ENCODE assay signal across 1 cellular context in genomic region chr16:90018297-90019200, GRCh38.
A peak's percentile ranks its signal among the peaks of the same experiment; 100 is the strongest.
TF ChIP-seq lines count a peak whose summit lies in the region.

No MANE protein-coding gene starts in this region.

TF ChIP-seq in HepG2, 621 proteins besides CTCF, POLR2A, EP300 and RAD21 (continued from another document):
- no peak for TF ChIP-seq RARA (CRISPR knock-in tag; IDR thresholded peaks at IDR 0.05)
- no peak for TF ChIP-seq RBM39 (IDR thresholded peaks at IDR 0.05; ENCODE audit: low read depth, low read length, poor library complexity, severe bottlenecking)
- no peak for TF ChIP-seq FOXA1 (IDR thresholded peaks at IDR 0.05)
- no peak for TF ChIP-seq FOXA1 (CRISPR knock-in tag; IDR thresholded peaks at IDR 0.05)
- TF ChIP-seq BCL3 (CRISPR knock-in tag; IDR thresholded peaks at IDR 0.05): no peak
- TF ChIP-seq, protein P1, sequence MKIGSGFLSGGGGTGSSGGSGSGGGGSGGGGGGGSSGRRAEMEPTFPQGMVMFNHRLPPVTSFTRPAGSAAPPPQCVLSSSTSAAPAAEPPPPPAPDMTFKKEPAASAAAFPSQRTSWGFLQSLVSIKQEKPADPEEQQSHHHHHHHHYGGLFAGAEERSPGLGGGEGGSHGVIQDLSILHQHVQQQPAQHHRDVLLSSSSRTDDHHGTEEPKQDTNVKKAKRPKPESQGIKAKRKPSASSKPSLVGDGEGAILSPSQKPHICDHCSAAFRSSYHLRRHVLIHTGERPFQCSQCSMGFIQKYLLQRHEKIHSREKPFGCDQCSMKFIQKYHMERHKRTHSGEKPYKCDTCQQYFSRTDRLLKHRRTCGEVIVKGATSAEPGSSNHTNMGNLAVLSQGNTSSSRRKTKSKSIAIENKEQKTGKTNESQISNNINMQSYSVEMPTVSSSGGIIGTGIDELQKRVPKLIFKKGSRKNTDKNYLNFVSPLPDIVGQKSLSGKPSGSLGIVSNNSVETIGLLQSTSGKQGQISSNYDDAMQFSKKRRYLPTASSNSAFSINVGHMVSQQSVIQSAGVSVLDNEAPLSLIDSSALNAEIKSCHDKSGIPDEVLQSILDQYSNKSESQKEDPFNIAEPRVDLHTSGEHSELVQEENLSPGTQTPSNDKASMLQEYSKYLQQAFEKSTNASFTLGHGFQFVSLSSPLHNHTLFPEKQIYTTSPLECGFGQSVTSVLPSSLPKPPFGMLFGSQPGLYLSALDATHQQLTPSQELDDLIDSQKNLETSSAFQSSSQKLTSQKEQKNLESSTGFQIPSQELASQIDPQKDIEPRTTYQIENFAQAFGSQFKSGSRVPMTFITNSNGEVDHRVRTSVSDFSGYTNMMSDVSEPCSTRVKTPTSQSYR (CRISPR knock-in tag; IDR thresholded peaks at IDR 0.05; ENCODE audit: borderline replicate concordance): 0 out of 2 replicates have a peak, but pooled peaks have one; percentile 4
- peak; percentile 7; the same call in 1 of the 2 replicates for TF ChIP-seq ERF (CRISPR knock-in tag; IDR thresholded peaks at IDR 0.05)
- TF ChIP-seq HNRNPLL (IDR thresholded peaks at IDR 0.05; ENCODE audit: low read depth, low read length, poor library complexity, severe bottlenecking): peak; percentile 61
- no peak for TF ChIP-seq MAFF (IDR thresholded peaks at IDR 0.05; ENCODE audit: low read depth, low read length)
- no peak for TF ChIP-seq HOMEZ (CRISPR knock-in tag; IDR thresholded peaks at IDR 0.05; ENCODE audit: low read depth)
- peak; percentile 67 for TF ChIP-seq EEA1 (CRISPR knock-in tag; IDR thresholded peaks at IDR 0.05; ENCODE audit: borderline replicate concordance)
